16 cellular contexts compared by ENCODE assay signal in the genomic region with DNA sequence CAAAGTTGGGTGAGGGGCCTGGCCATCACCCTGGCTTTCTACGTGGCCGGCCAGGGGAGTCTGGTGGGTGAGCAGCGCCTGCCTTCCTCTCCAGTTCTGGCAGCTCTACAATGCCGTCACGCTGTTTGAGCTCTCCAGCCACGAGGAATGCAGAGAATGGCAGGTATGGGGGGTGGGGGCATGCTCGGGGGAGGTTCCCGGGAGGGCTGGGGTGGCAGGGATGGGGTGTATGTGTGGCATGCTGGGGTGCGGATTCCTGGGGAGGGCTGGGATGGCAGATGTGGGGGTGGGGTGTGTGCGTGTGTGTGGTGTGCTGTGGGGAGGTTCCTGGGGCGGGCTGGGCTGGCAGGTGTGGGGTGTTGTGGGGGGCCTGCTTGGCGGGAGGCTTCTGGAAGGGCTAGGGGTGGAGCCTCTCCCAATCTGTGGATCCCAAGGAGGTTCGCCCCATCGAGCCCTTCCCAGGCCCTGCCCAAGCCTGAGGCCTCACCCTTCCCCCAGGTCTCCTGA. TPM values are rescaled to one million over a fixed set of nuclear protein-coding genes. Genes with fewer than 3 reads are reported as not detected.
A peak's percentile ranks its signal among the peaks of the same experiment; 100 is the strongest.
DNase-seq lines count a peak whose midpoint lies in the region; ATAC-seq and TF ChIP-seq lines count a peak whose summit lies in the region.
"Had no signal": no experiment of that assay in that cellular context is flagged by ENCODE, and none has a peak within 500 bp of the region (broad histone marks: within the 10 kb centered on the region; RNA-seq: fewer than 3 reads in every experiment).

No MANE protein-coding gene starts in this region.

- TF ChIP-seq EP300 in transverse colon (IDR thresholded peaks at IDR 0.05; ENCODE audit: low read depth) = no peak

- H3F3A ChIP-seq in GM23338 (replicated peaks; ENCODE audit: low read depth) (peaks cover 11% of the 10 kb centered on the region; the same call in 1 of the 2 replicates), OCI-LY1 (ENCODE audit: insufficient read depth, low read length) (no peaks in the 10 kb centered on the region)

- H2AFZ ChIP-seq in GM23338 (no peak overlapping the region), OCI-LY1 (ENCODE audit: low read length) (no peak overlapping the region), osteoblast (ENCODE audit: low read length) (no peak overlapping the region)

- in situ Hi-C loops in transverse colon (cut with MboI; ENCODE audit: low pct_ligation_motif_present in 1 of 4, low pct_unique_long_range_greater_than_20kb in 1 of 4, low sequenced_read_pairs in 3 of 4) = loop anchor here in 2 of 4 donors (5.0 to 10.0 kb wide), 2 partner anchors 70 to 78 kb away; no protein-coding TSS in a partner anchor

- peaks cover 11% of the 10 kb centered on the region for H3K27me3 Mint-ChIP-seq in GM23338 (ENCODE audit: insufficient read depth, low read depth, poor library complexity)

- H3K27ac ChIP-seq in GM23338 (ENCODE audit: low read depth) (peak overlapping the region; percentile 95), OCI-LY1 (ENCODE audit: low read depth, low read length, poor library complexity, severe bottlenecking) (peak overlapping the region; percentile 12), osteoblast (ENCODE audit: low read depth, low read length) (no peak overlapping the region), transverse colon (no peak overlapping the region)
- H3K27ac ChIP-seq: uterus had no signal

- H3K4me1 Mint-ChIP-seq in GM23338 = peaks cover 24% of the 10 kb centered on the region

- H4K20me1 ChIP-seq in GM23338 (replicated peaks; ENCODE audit: insufficient read depth) (no peaks in the 10 kb centered on the region; the same call in 1 of the 2 replicates), OCI-LY1 (ENCODE audit: insufficient read depth, low read length) (no peaks in the 10 kb centered on the region), osteoblast (ENCODE audit: insufficient read depth, low read length) (no peaks in the 10 kb centered on the region)

- no peak overlapping the region for H3K4me3 Mint-ChIP-seq in GM23338

- intact Hi-C loops in transverse colon (cut with DNase I; ENCODE audit: low total_unique reads) = no loop called here

- peaks cover 23% of the 10 kb centered on the region for H3K4me1 ChIP-seq in GM23338 (ENCODE audit: insufficient read depth)
- H3K4me1 ChIP-seq in OCI-LY1 (ENCODE audit: insufficient read depth, low read length, severe bottlenecking) = peaks cover 22% of the 10 kb centered on the region
- peaks cover 2% of the 10 kb centered on the region for H3K4me1 ChIP-seq in iPS-15b (ENCODE audit: control insufficient read depth, insufficient read depth, low read length)
- peaks cover 3% of the 10 kb centered on the region for H3K4me1 ChIP-seq in osteoblast (ENCODE audit: insufficient read depth, low read length)
- H3K4me1 ChIP-seq in transverse colon = peaks cover 3 to 15% (median 5%) of the 10 kb centered on the region in 4 donors
- H3K4me1 ChIP-seq: uterus had no signal

- peak overlapping the region; percentile 42; the same call in 1 of the 2 replicates for H3K9ac ChIP-seq in OCI-LY1 (ENCODE audit: low read length)
- H3K9ac ChIP-seq in iPS-15b (ENCODE audit: low read depth, low read length) = peak overlapping the region; percentile 32

- TF ChIP-seq CTCF in GM23338 (conservative IDR thresholded peaks at IDR 0.05; ENCODE audit: low read depth in 2 of 2) (no peak), OCI-LY1 (IDR thresholded peaks at IDR 0.05; ENCODE audit: low read length) (no peak), osteoblast (IDR thresholded peaks at IDR 0.05; ENCODE audit: extremely low read depth, low read depth, low read length) (no peak), transverse colon (IDR thresholded peaks at IDR 0.05) (no peak)

- H3K27ac Mint-ChIP-seq in GM23338 = peak overlapping the region; percentile 94

- H3K9me2 ChIP-seq in GM23338 (ENCODE audit: insufficient read depth) (no peaks in the 10 kb centered on the region), OCI-LY1 (ENCODE audit: low read depth, low read length) (no peaks in the 10 kb centered on the region)

- H3K4me3 ChIP-seq in GM23338 (peak overlapping the region; percentile 37; the same call in 1 of the 2 replicates), OCI-LY1 (ENCODE audit: low read depth, low read length, poor library complexity, severe bottlenecking) (no peak overlapping the region), iPS-15b (ENCODE audit: low read depth, low read length) (no peak overlapping the region), osteoblast (ENCODE audit: insufficient read depth, low read length) (no peak overlapping the region), transverse colon (no peak overlapping the region)
- H3K4me3 ChIP-seq: HAP-1, uterus had no signal

- H3K9me3 ChIP-seq in OCI-LY1 (ENCODE audit: low read length) = no peaks in the 10 kb centered on the region
- no peaks in the 10 kb centered on the region for H3K9me3 ChIP-seq in iPS-15b (ENCODE audit: control insufficient read depth, insufficient read depth, low read length)
- no peaks in the 10 kb centered on the region for H3K9me3 ChIP-seq in osteoblast (ENCODE audit: low read depth, low read length)
- no peaks in the 10 kb centered on the region for H3K9me3 ChIP-seq in transverse colon
- H3K9me3 ChIP-seq: HAP-1, uterus had no signal

- no peaks in the 10 kb centered on the region for H3K27me3 ChIP-seq in GM23338 (ENCODE audit: insufficient read depth)
- no peaks in the 10 kb centered on the region for H3K27me3 ChIP-seq in OCI-LY1 (ENCODE audit: insufficient read depth, low read length)
- H3K27me3 ChIP-seq in iPS-15b (ENCODE audit: control insufficient read depth, insufficient read depth, low read length) = no peaks in the 10 kb centered on the region
- H3K27me3 ChIP-seq in osteoblast (ENCODE audit: insufficient read depth, low read length) = no peaks in the 10 kb centered on the region
- H3K27me3 ChIP-seq in transverse colon = no peaks in the 10 kb centered on the region
- H3K27me3 ChIP-seq: uterus had no signal

- H3K4me2 ChIP-seq in GM23338 (peak overlapping the region; percentile 66), OCI-LY1 (ENCODE audit: low read length) (no peak overlapping the region; the same call in 1 of the 2 replicates), osteoblast (ENCODE audit: insufficient read depth, low read length) (no peak overlapping the region)

- H3K36me3 Mint-ChIP-seq in GM23338 (ENCODE audit: low read depth) = peaks cover 12% of the 10 kb centered on the region; the same call in 2 of the 3 replicates

- ATAC-seq in GM23338 (peak; percentile 26), GM21786 (IDR thresholded peaks at IDR 0.05; ENCODE audit: unreplicated experiment) (no peak)

- no peak for TF ChIP-seq POLR2A in transverse colon (IDR thresholded peaks at IDR 0.05)

- 92% methylated on average over 14 of the region's 14 CpGs; no CpG with 5 or more reads in 1 of the 2 donors for WGBS in transverse colon (ENCODE audit: low coverage in 1 of 2), 2 donors

- H3K79me2 ChIP-seq in GM23338 (replicated peaks; ENCODE audit: insufficient read depth) = no peaks in the 10 kb centered on the region
- no peaks in the 10 kb centered on the region for H3K79me2 ChIP-seq in OCI-LY1 (ENCODE audit: insufficient read depth, low read length)
- no peaks in the 10 kb centered on the region for H3K79me2 ChIP-seq in osteoblast (ENCODE audit: insufficient read depth, low read length)

- no peaks in the 10 kb centered on the region for H3K36me3 ChIP-seq in GM23338 (ENCODE audit: insufficient read depth)
- peaks cover 10% of the 10 kb centered on the region; the same call in 1 of the 2 replicates for H3K36me3 ChIP-seq in OCI-LY1 (ENCODE audit: insufficient read depth, low read length)
- H3K36me3 ChIP-seq in iPS-15b (ENCODE audit: control insufficient read depth, insufficient read depth, low read length) = peaks cover 18% of the 10 kb centered on the region
- no peaks in the 10 kb centered on the region for H3K36me3 ChIP-seq in osteoblast (ENCODE audit: insufficient read depth, low read length)
- no peaks in the 10 kb centered on the region for H3K36me3 ChIP-seq in transverse colon
- H3K36me3 ChIP-seq: uterus had no signal

- H3K9me3 Mint-ChIP-seq in GM23338 = no peaks in the 10 kb centered on the region

- DNase-seq in GM23338 (ENCODE audit: low spot score) = peak; percentile 87
- peak; percentile 14 for DNase-seq in osteoblast (ENCODE audit: insufficient read length, low spot score, missing footprints)
- no peak for DNase-seq in NCI-H2171 treated with DMSO at 0.1 percent for 48 hours (lab: John Stamatoyannopoulos, UW)
- DNase-seq in NCI-H345 treated with DMSO at 0.1 percent for 48 hours (lab: John Stamatoyannopoulos, UW; ENCODE audit: unreplicated experiment) = no peak
- no peak for DNase-seq in transverse colon
- DNase-seq: C1 segment of cervical spinal cord; DND-41; KBM-7; NCI-H1105 treated with DMSO at 0.1 percent for 48 hours; SIG-M5; stimulated activated CD4-positive, alpha-beta T cell treated with anti-CD3 and anti-CD28 coated beads, Interleukin-4, amount 100 ng/mL, for 24 hours; uterus had no signal

TF ChIP-seq in GM23338, 12 proteins besides CTCF, POLR2A, EP300 and RAD21:
- TF ChIP-seq ZNF114 (CRISPR knock-in tag; IDR thresholded peaks at IDR 0.05) (no peak), EZH2phosphoT487 (IDR thresholded peaks at IDR 0.05; ENCODE audit: unreplicated experiment) (no peak)

RNA-seq across cellular contexts. Expression of a gene that starts 18.5 kb away (rescaled TPM):
- total RNA-seq in GM23338 (2014; rRNA removed; shearing (Covaris generic)) = 31.9 and 53.4 TPM in 2 replicates
- 8.7 and 10.5 TPM in 2 replicates for polyA plus RNA-seq in GM23338 (2016; fragmentation: Nextera tagmentation; extraction: Ambion mirVana)
- total RNA-seq in osteoblast (6.2 and 8.3 TPM in 2 replicates), transverse colon (100 to 1,000 TPM in 3 of 4 donors, 10 to 100 TPM in 1; 14.9 to 251 (median 150) TPM)

RNA-seq across cellular contexts. Expression of a gene that starts 28.8 kb away (rescaled TPM):
- 8.7 and 8.9 TPM in 2 replicates for total RNA-seq in GM23338 (2014; rRNA removed; shearing (Covaris generic))
- 3.1 and 3.4 TPM in 2 replicates for polyA plus RNA-seq in GM23338 (2016; fragmentation: Nextera tagmentation; extraction: Ambion mirVana)
- total RNA-seq in osteoblast = 5.0 and 5.8 TPM in 2 replicates
- 10 to 100 TPM; 13.4 to 39.6 (median 15.2) TPM for total RNA-seq in transverse colon

Comparison
In these comparisons a context has a peak if more than half of its experiments do, and no peak if none do; other contexts are left out.
1. DNase-seq: peak in GM23338 (single experiment) and osteoblast (single experiment); none in NCI-H2171 treated with DMSO at 0.1 percent for 48 hours (single experiment), NCI-H345 treated with DMSO at 0.1 percent for 48 hours (single experiment) and transverse colon (single experiment).
2. H3K27ac ChIP-seq: peak in GM23338 (single experiment) and OCI-LY1 (single experiment); none in osteoblast (single experiment) and transverse colon (0 of 4).